Comparison of ENCODE assay signal across 12 cellular contexts in the genomic region with DNA sequence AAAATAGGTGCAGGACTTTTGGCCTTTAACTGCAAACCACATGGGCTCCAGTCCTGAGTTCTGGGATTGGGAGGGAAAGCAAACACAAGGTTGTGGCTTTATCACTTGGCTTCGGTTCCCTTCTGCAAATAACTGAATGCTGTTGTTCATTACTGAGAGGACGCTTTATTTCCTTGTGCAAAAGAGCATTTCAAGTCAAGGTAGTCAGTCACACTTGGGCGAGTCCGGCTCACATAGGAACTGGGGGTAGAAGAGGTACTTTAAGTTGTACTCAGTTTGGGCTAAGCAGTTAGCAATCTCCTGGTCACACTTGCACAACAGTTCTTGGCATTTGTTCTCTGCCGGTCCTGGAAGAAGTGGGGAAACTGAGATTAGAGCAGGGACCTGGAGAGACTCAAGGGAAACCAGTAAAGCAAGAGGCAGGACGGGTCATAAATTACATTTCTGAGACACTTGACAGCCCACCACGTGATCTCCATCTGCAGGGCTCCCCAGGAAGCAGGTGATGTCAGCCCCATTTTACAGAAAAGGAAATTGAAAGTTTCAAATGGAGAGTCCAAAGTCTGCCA. TPM values are rescaled to one million over a fixed set of nuclear protein-coding genes. Genes with fewer than 3 reads are reported as not detected.
DNase-seq lines count a peak whose midpoint lies in the region; ATAC-seq and TF ChIP-seq lines count a peak whose summit lies in the region.
"Had no signal": no experiment of that assay in that cellular context is flagged by ENCODE, and none has a peak within 500 bp of the region (broad histone marks: within the 10 kb centered on the region; RNA-seq: fewer than 3 reads in every experiment).

No MANE protein-coding gene starts in this region.

- H3K36me3 Mint-ChIP-seq in immature natural killer cell: peaks cover 0 to 15% (median 0%) of the 10 kb centered on the region in 3 donors
- H3K36me3 Mint-ChIP-seq in Caco-2 (ENCODE audit: insufficient read depth, unreplicated experiment): peaks cover 15% of the 10 kb centered on the region

- peak; percentile 70 for ATAC-seq in GM19467 (IDR thresholded peaks at IDR 0.05; ENCODE audit: unreplicated experiment)

- H2AFZ ChIP-seq in Karpas-422 (ENCODE audit: low read length): no peak overlapping the region
- H2AFZ ChIP-seq: hepatocyte had no signal

- no peaks in the 10 kb centered on the region for H3K9me3 ChIP-seq in Karpas-422 (ENCODE audit: low read length)
- H3K9me3 ChIP-seq in Caco-2: no peaks in the 10 kb centered on the region
- H3K9me3 ChIP-seq: SJCRH30 had no signal

- H3K27ac ChIP-seq in Karpas-422 (ENCODE audit: low read length): 0 out of 2 replicates have a peak overlapping the region, but pooled peaks have one; percentile 5
- H3K27ac ChIP-seq: hepatocyte, SJCRH30 had no signal

- DNase-seq in DMS79 treated with DMSO at 0.1 percent for 48 hours (lab: John Stamatoyannopoulos, UW) (peak; percentile 51), Karpas-422 (peak; percentile 62), immature natural killer cell (no peak), hepatic stellate cell (ENCODE audit: low spot score) (no peak), Caco-2 (no peak), NCI-H187 treated with DMSO at 0.1 percent for 48 hours (lab: John Stamatoyannopoulos, UW) (no peak), retina (no peak)
- DNase-seq: DMS153, SJCRH30 had no signal

- no peaks in the 10 kb centered on the region for H3K27me3 ChIP-seq in Karpas-422 (ENCODE audit: low read length)
- H3K27me3 ChIP-seq in Caco-2 (replicated peaks; ENCODE audit: control insufficient read depth, insufficient read depth, low read length): no peaks in the 10 kb centered on the region
- H3K27me3 ChIP-seq: hepatocyte, SJCRH30 had no signal

- TF ChIP-seq CTCF in Caco-2 (IDR thresholded peaks at IDR 0.05; ENCODE audit: insufficient read depth in 1 of 2, low read depth in 1 of 2, low read length in 1 of 2, severe bottlenecking in 1 of 2, unreplicated experiment in 1 of 2): no peak

- CTCF ChIA-PET in Caco-2 (lab: Charles Lee): no interaction called here

- H3K4me3 ChIP-seq in Karpas-422 (ENCODE audit: low read length) (no peak overlapping the region), Caco-2 (ENCODE audit: low read depth, low read length) (no peak overlapping the region)
- H3K4me3 ChIP-seq: hepatocyte, SJCRH30 had no signal

- POLR2A ChIA-PET in Caco-2 (lab: Charles Lee): no interaction called here

- intact Hi-C loops in Caco-2 (cut with micrococcal nuclease; ENCODE audit: unreplicated experiment): no loop called here

- no peaks in the 10 kb centered on the region for H4K20me1 ChIP-seq in Karpas-422 (ENCODE audit: insufficient read depth, low read depth, low read length)

- H3K9me3 Mint-ChIP-seq in immature natural killer cell (no peaks in the 10 kb centered on the region), Caco-2 (ENCODE audit: unreplicated experiment) (no peaks in the 10 kb centered on the region)

- no TSS peak for BruUV-seq in Caco-2 (replicated peaks; lab: Mats Ljungman, UMichigan)

- no peaks in the 10 kb centered on the region for H3K79me2 ChIP-seq in Karpas-422 (ENCODE audit: low read length)
- H3K79me2 ChIP-seq: hepatocyte had no signal

- H3K4me3 Mint-ChIP-seq in immature natural killer cell (no peak overlapping the region), Caco-2 (ENCODE audit: unreplicated experiment) (no peak overlapping the region)

- H3K4me1 Mint-ChIP-seq in immature natural killer cell (peaks cover 3 to 17% of the 10 kb centered on the region in 2 donors), Caco-2 (ENCODE audit: low read depth, unreplicated experiment) (no peaks in the 10 kb centered on the region)

- no peak overlapping the region for H3K9ac ChIP-seq in Karpas-422 (ENCODE audit: low read length)

- peaks cover 13% of the 10 kb centered on the region; the same call in 1 of the 2 replicates for H3K36me3 ChIP-seq in Karpas-422 (ENCODE audit: insufficient read depth, low read length)
- H3K36me3 ChIP-seq in Caco-2 (ENCODE audit: control insufficient read depth, insufficient read depth, low read length): no peaks in the 10 kb centered on the region

- no peaks in the 10 kb centered on the region for H3K9me2 ChIP-seq in Karpas-422 (replicated peaks; ENCODE audit: insufficient read depth, low read length)

- H3K27ac Mint-ChIP-seq in immature natural killer cell (peak overlapping the region in 4 of 6 donors; percentile 6 to 45 (median 28)), Caco-2 (ENCODE audit: unreplicated experiment) (no peak overlapping the region)

- H3K27me3 Mint-ChIP-seq in immature natural killer cell (ENCODE audit: low read depth in 3 of 3): peaks cover under 1 to 2% (median 2%) of the 10 kb centered on the region in 3 donors
- no peaks in the 10 kb centered on the region for H3K27me3 Mint-ChIP-seq in Caco-2 (ENCODE audit: insufficient read depth, unreplicated experiment)

- H3K4me1 ChIP-seq in Karpas-422 (ENCODE audit: low read length): peaks cover 12% of the 10 kb centered on the region
- H3K4me1 ChIP-seq in Caco-2: no peaks in the 10 kb centered on the region
- H3K4me1 ChIP-seq: SJCRH30 had no signal

- peak overlapping the region; percentile 49 for H3K4me2 ChIP-seq in Karpas-422 (ENCODE audit: low read depth, low read length, poor library complexity, severe bottlenecking)
- H3K4me2 ChIP-seq: hepatocyte had no signal

RNA-seq across cellular contexts. Expression of gene PLA2G10, which starts 21.6 kb away (rescaled TPM):
- total RNA-seq in Karpas-422 (2014; rRNA removed; shearing (Covaris generic); ENCODE audit: low replicate concordance): not detected in 2 replicates
- not detected for polyA plus RNA-seq in immature natural killer cell
- 1.00 and 1.4 TPM in 2 replicates for total RNA-seq in Caco-2 (2022)
- total RNA-seq: SJCRH30, temporal lobe had no signal

RNA-seq across cellular contexts. Expression of gene NPIPA3, which starts 30.7 kb away (rescaled TPM):
- total RNA-seq in Karpas-422 (2014; rRNA removed; shearing (Covaris generic); ENCODE audit: low replicate concordance): not detected in 2 replicates
- polyA plus RNA-seq in immature natural killer cell: not detected
- 1.8 TPM in 1 of 2 replicates, not detected in the other for total RNA-seq in Caco-2 (2022)
- polyA plus RNA-seq: hepatocyte had no signal

RNA-seq across cellular contexts. Expression of gene BFAR, which starts 39.7 kb away (rescaled TPM):
- 45.5 and 55.8 TPM in 2 replicates for total RNA-seq in Karpas-422 (2014; rRNA removed; shearing (Covaris generic); ENCODE audit: low replicate concordance)
- polyA plus RNA-seq in immature natural killer cell: 10 to 100 TPM; 33.7 to 48.0 (median 44.2) TPM
- 41.3 and 42.7 TPM in 2 replicates for total RNA-seq in Caco-2 (2022)

RNA-seq across cellular contexts. Expression of gene PARN, which starts 42.4 kb away (rescaled TPM):
- 51.1 and 90.9 TPM in 2 replicates for total RNA-seq in Karpas-422 (2014; rRNA removed; shearing (Covaris generic); ENCODE audit: low replicate concordance)
- 10 to 100 TPM; 36.3 to 60.4 (median 52.9) TPM for polyA plus RNA-seq in immature natural killer cell
- 27.1 and 30.7 TPM in 2 replicates for total RNA-seq in Caco-2 (2022)

Comparison
In these comparisons a context has a peak if more than half of its experiments do, and no peak if none do; other contexts are left out.
1. DNase-seq: peak in DMS79 treated with DMSO at 0.1 percent for 48 hours (single experiment) and Karpas-422 (single experiment); none in immature natural killer cell (0 of 3), hepatic stellate cell (single experiment), Caco-2 (0 of 2), NCI-H187 treated with DMSO at 0.1 percent for 48 hours (single experiment) and retina (single experiment).